8 cellular contexts compared by ENCODE assay signal in genomic region chr19:3365447-3366103, GRCh38. TPM values are rescaled to one million over a fixed set of nuclear protein-coding genes. Genes with fewer than 3 reads are reported as not detected.
DNase-seq lines count a peak whose midpoint lies in the region; ATAC-seq, FAIRE-seq and TF ChIP-seq lines count a peak whose summit lies in the region.

No MANE protein-coding gene starts in this region.

- peak overlapping the region; percentile 55; the same call in 1 of the 2 replicates for H3K4me3 ChIP-seq in HUES48 (ENCODE audit: low read depth, low read length)
- H3K4me3 ChIP-seq in OCI-LY7 (ENCODE audit: low read depth, low read length, poor library complexity, severe bottlenecking): no peak overlapping the region

- H3K27me3 Mint-ChIP-seq in WTC11 (ENCODE audit: low read depth) (peaks cover 95% of the 10 kb centered on the region), osteocyte (ENCODE audit: unreplicated experiment) (no peaks in the 10 kb centered on the region)

- no peak overlapping the region for H3K4me2 ChIP-seq in OCI-LY7 (ENCODE audit: low read length)

- H3K4me1 ChIP-seq in HUES48 (ENCODE audit: control insufficient read depth, insufficient read depth, low read length) (no peaks in the 10 kb centered on the region), foreskin keratinocyte (no peaks in the 10 kb centered on the region), OCI-LY7 (ENCODE audit: insufficient read depth, low read length, poor library complexity, severe bottlenecking) (peaks cover 6% of the 10 kb centered on the region)

- ATAC-seq in WTC11 (no peak), foreskin keratinocyte (peak; percentile 22)
- no peak for ATAC-seq in activated CD4-positive, CD25-positive, alpha-beta regulatory T cell treated with anti-CD3 and anti-CD28 coated beads, Interleukin-2, amount 50 U/mL, for 24 hours

- H3K9me3 ChIP-seq in HUES48 (ENCODE audit: control insufficient read depth, insufficient read depth, low read length) (no peaks in the 10 kb centered on the region), OCI-LY7 (ENCODE audit: low read length) (no peaks in the 10 kb centered on the region)

- POLR2A ChIA-PET in WTC11 (lab: Charles Lee): no interaction called here
- POLR2A ChIA-PET in OCI-LY7 (lab: Charles Lee): no interaction called here

- H3K9me3 Mint-ChIP-seq in WTC11 (no peaks in the 10 kb centered on the region), osteocyte (ENCODE audit: unreplicated experiment) (no peaks in the 10 kb centered on the region)

- peaks cover 98% of the 10 kb centered on the region for H3K27me3 ChIP-seq in HUES48 (ENCODE audit: control insufficient read depth, insufficient read depth, low read length)
- H3K27me3 ChIP-seq in foreskin keratinocyte: no peaks in the 10 kb centered on the region

- no peaks in the 10 kb centered on the region for H4K20me1 ChIP-seq in OCI-LY7 (ENCODE audit: insufficient read depth, low read length)

- H3K27ac Mint-ChIP-seq in WTC11 (no peak overlapping the region), osteocyte (ENCODE audit: unreplicated experiment) (no peak overlapping the region)

- DNase-seq in C1 segment of cervical spinal cord (lab: John Stamatoyannopoulos, UW) (peak in 8 of 14 donors; percentile 53 to 82 (median 72)), WTC11 (ENCODE audit: low spot score) (no peak), foreskin keratinocyte (peak in 1 of 2 donors; percentile 51), osteocyte (ENCODE audit: extremely low spot score, unreplicated experiment) (peak; percentile 82), OCI-LY7 (ENCODE audit: low spot score) (no peak), GM12891 (ENCODE audit: insufficient read length, low spot score) (no peak)

- CTCF ChIA-PET in WTC11 (lab: Charles Lee) (interaction anchor here (1.2 kb wide), 1 partner anchor 64 kb away, joined by 6 read pairs; no protein-coding TSS in a partner anchor), OCI-LY7 (lab: Charles Lee; ENCODE audit: unreplicated experiment) (no interaction called here)

- no peaks in the 10 kb centered on the region for H3K36me3 ChIP-seq in HUES48 (ENCODE audit: control insufficient read depth, insufficient read depth, low read length)
- H3K36me3 ChIP-seq in OCI-LY7 (ENCODE audit: insufficient read depth, low read length): no peaks in the 10 kb centered on the region

- intact Hi-C loops in OCI-LY7 (cut with micrococcal nuclease; ENCODE audit: unreplicated experiment): no loop called here

- H3K79me2 ChIP-seq in OCI-LY7 (ENCODE audit: insufficient read depth, low read depth, low read length): no peaks in the 10 kb centered on the region

- no peak overlapping the region for H2AFZ ChIP-seq in OCI-LY7 (ENCODE audit: low read length)

- H3K4me1 Mint-ChIP-seq in WTC11 (peaks cover 48% of the 10 kb centered on the region), osteocyte (ENCODE audit: unreplicated experiment) (peaks cover 42% of the 10 kb centered on the region)

- H3K36me3 Mint-ChIP-seq in WTC11 (no peaks in the 10 kb centered on the region), osteocyte (ENCODE audit: unreplicated experiment) (no peaks in the 10 kb centered on the region)

- BruUV-seq in OCI-LY7 (replicated peaks; lab: Mats Ljungman, UMichigan): no TSS peak

- no peaks in the 10 kb centered on the region for H3K9me2 ChIP-seq in OCI-LY7 (ENCODE audit: insufficient read depth, low read length)

- no peak for FAIRE-seq in GM12891 (lab: Jason Lieb, UNC)

- H3K27ac ChIP-seq in HUES48 (ENCODE audit: low read depth, low read length): no peak overlapping the region
- H3K27ac ChIP-seq in foreskin keratinocyte: peak overlapping the region; percentile 91
- no peak overlapping the region for H3K27ac ChIP-seq in OCI-LY7 (ENCODE audit: low read depth, low read length, poor library complexity, severe bottlenecking)

- no peak overlapping the region for H3K9ac ChIP-seq in HUES48 (ENCODE audit: low read depth, low read length)

- no peak for TF ChIP-seq CTCF in WTC11 (IDR thresholded peaks at IDR 0.05)
- no peak for TF ChIP-seq CTCF in foreskin keratinocyte (conservative IDR thresholded peaks at IDR 0.05)
- no peak for TF ChIP-seq CTCF in osteocyte (IDR thresholded peaks at IDR 0.05)
- TF ChIP-seq CTCF in OCI-LY7 (conservative IDR thresholded peaks at IDR 0.05; ENCODE audit: low read length): no peak

- no peak for TF ChIP-seq POLR2A in GM12891 (IDR thresholded peaks at IDR 0.05; ENCODE audit: low read depth, low read length)

- H3K4me3 Mint-ChIP-seq in WTC11: peak overlapping the region; percentile 61
- peak overlapping the region; percentile 80 for H3K4me3 Mint-ChIP-seq in osteocyte (ENCODE audit: unreplicated experiment)

TF ChIP-seq in WTC11, 78 proteins besides CTCF, POLR2A, EP300 and RAD21 (continues in another document):
- no peak for TF ChIP-seq PREB (CRISPR knock-in tag; IDR thresholded peaks at IDR 0.05; ENCODE audit: borderline replicate concordance)
- no peak for TF ChIP-seq E2F1 (CRISPR knock-in tag; IDR thresholded peaks at IDR 0.05)
- TF ChIP-seq USF1 (CRISPR knock-in tag; IDR thresholded peaks at IDR 0.05): no peak
- TF ChIP-seq ZNF423 (CRISPR knock-in tag; IDR thresholded peaks at IDR 0.05): no peak

TF ChIP-seq in GM12891, 5 proteins besides CTCF, POLR2A, EP300 and RAD21:
- no peak for TF ChIP-seq POLR2AphosphoS5 (IDR thresholded peaks at IDR 0.05; ENCODE audit: low read depth, low read length)
- TF ChIP-seq POU2F2 (IDR thresholded peaks at IDR 0.05; ENCODE audit: low read depth, low read length): no peak
- no peak for TF ChIP-seq SPI1 (IDR thresholded peaks at IDR 0.05; ENCODE audit: low read depth, low read length)
- TF ChIP-seq PAX5 (IDR thresholded peaks at IDR 0.05; ENCODE audit: insufficient read depth, low read length, severe bottlenecking): no peak
- no peak for TF ChIP-seq TAF1 (IDR thresholded peaks at IDR 0.05; ENCODE audit: low read depth, low read length)
TF ChIP-seq in GM12891: peak in this region for 0.

RNA-seq across cellular contexts. Expression of gene NFIC, which starts 0.8 kb away (rescaled TPM):
- total RNA-seq in WTC11 (2021): 3.5 to 4.4 TPM (median 4.0 TPM) in 3 replicates
- 43.6 and 45.1 TPM in 2 replicates for total RNA-seq in foreskin keratinocyte
- polyA plus RNA-seq in foreskin keratinocyte: 17.7 and 20.3 TPM in 2 replicates
- total RNA-seq in osteocyte: 61.4 and 63.8 TPM in 2 replicates
- 1.0 and 1.7 TPM in 2 replicates for total RNA-seq in OCI-LY7 (2014; rRNA removed; shearing (Covaris generic))
- total RNA-seq in OCI-LY7 (2022): 1.5 and 1.8 TPM in 2 replicates
- 7.2 TPM for polyA plus RNA-seq in GM12891 (2012; ENCODE audit: low read depth, missing spikeins)

Comparison
In these comparisons a context has a peak if more than half of its experiments do, and no peak if none do; other contexts are left out.
1. DNase-seq: peak in C1 segment of cervical spinal cord (8 of 14) and osteocyte (single experiment); none in WTC11 (single experiment), OCI-LY7 (single experiment) and GM12891 (single experiment).